ENCODE assay signal across 19 cellular contexts in genomic region chrX:136157187-136157586, GRCh38. TPM values are rescaled to one million over a fixed set of nuclear protein-coding genes. Genes with fewer than 3 reads are reported as not detected.
DNase-seq lines count a peak whose midpoint lies in the region; ATAC-seq and TF ChIP-seq lines count a peak whose summit lies in the region.
"Had no signal": no experiment of that assay in that cellular context is flagged by ENCODE, and none has a peak within 500 bp of the region (broad histone marks: within the 10 kb centered on the region; RNA-seq: fewer than 3 reads in every experiment).

No MANE protein-coding gene starts in this region.

- H3K27me3 ChIP-seq in fibroblast of lung (ENCODE audit: control insufficient read depth, insufficient read depth, low read length) (no peaks in the 10 kb centered on the region), tibial artery (no peaks in the 10 kb centered on the region)

- H3K4me2 ChIP-seq in fibroblast of lung (ENCODE audit: extremely low read depth, insufficient read depth, low read length) = peak overlapping the region; percentile 54
- H3K4me2 ChIP-seq: KMS-11, smooth muscle cell had no signal

- H3K27ac ChIP-seq in fibroblast of lung (ENCODE audit: insufficient read depth, low read length) (no peak overlapping the region), tibial artery (peak overlapping the region; percentile 69 to 98)
- H3K27ac ChIP-seq: HL-60, KMS-11 had no signal

- H3K9me3 ChIP-seq in fibroblast of lung (ENCODE audit: control insufficient read depth, insufficient read depth, low read depth, low read length) (no peaks in the 10 kb centered on the region), tibial artery (no peaks in the 10 kb centered on the region)

- H3K4me1 ChIP-seq in fibroblast of lung (ENCODE audit: control insufficient read depth, extremely low read depth, insufficient read depth, low read length) (peaks cover 5% of the 10 kb centered on the region), tibial artery (peaks cover 0 to 92% (median 6%) of the 10 kb centered on the region in 4 donors)

- peak overlapping the region in 2 of 4 experiments; percentile 11 to 27 for H3K4me3 ChIP-seq in fibroblast of lung (replicated peaks in 1 of 4; ENCODE audit: control extremely low read depth in 1 of 4, insufficient read depth in 1 of 4, low read depth in 3 of 4, low read length in 4 of 4)
- peak overlapping the region in 1 of 2 donors; percentile 9 for H3K4me3 ChIP-seq in tibial artery
- H3K4me3 ChIP-seq: smooth muscle cell had no signal

- H2AFZ ChIP-seq in fibroblast of lung (ENCODE audit: low read length) = no peak overlapping the region

- no peak for ATAC-seq in stimulated activated naive CD8-positive, alpha-beta T cell treated with anti-CD3 and anti-CD28 coated beads, Interleukin-15, Interleukin-2, amounts not matched to agents 100 U/mL and 50 U/mL, for 24 hours
- ATAC-seq in HG03342 (IDR thresholded peaks at IDR 0.05; ENCODE audit: unreplicated experiment) = no peak
- ATAC-seq: activated T-cell treated with anti-CD3 and anti-CD28 coated beads, Interleukin-2, amount 50 U/mL, for 72 hours had no signal

- peaks cover 10% of the 10 kb centered on the region for H3K79me2 ChIP-seq in fibroblast of lung (ENCODE audit: control insufficient read depth, insufficient read depth, low read length)

- no peak overlapping the region for H3K9ac ChIP-seq in fibroblast of lung (ENCODE audit: insufficient read depth, low read length)
- H3K9ac ChIP-seq: KMS-11 had no signal

- intact Hi-C loops in tibial artery (cut with DNase I; ENCODE audit: low total_unique reads) = no loop called here

- peak; percentile 16 for DNase-seq in SIG-M5 treated with dmso at 0.1 percent for 504 hours (lab: John Stamatoyannopoulos, UW; ENCODE audit: unreplicated experiment)
- DNase-seq in SIG-M5 (lab: John Stamatoyannopoulos, UW) = no peak
- peak; percentile 7 for DNase-seq in NOMO-1 treated with dmso at 0.1 percent for 144 hours (lab: John Stamatoyannopoulos, UW; ENCODE audit: unreplicated experiment)
- DNase-seq in fibroblast of lung (ENCODE audit: low read depth in 2 of 2) = peak in 1 of 2 donors; percentile 42
- no peak for DNase-seq in tibial artery
- DNase-seq in stimulated activated naive CD8-positive, alpha-beta T cell treated with anti-CD3 and anti-CD28 coated beads, Interleukin-15, Interleukin-2, amounts not matched to agents 100 U/mL and 50 U/mL, for 24 hours = no peak
- no peak for DNase-seq in activated T-cell treated with anti-CD3 and anti-CD28 coated beads for 4 hours
- DNase-seq: 8988T; activated CD4-positive, alpha-beta T cell treated with anti-CD3 and anti-CD28 coated beads, Interleukin-2, amount 10 ng/mL, durations not matched to agents 7 days and 5 days; activated T-cell treated with anti-CD3 and anti-CD28 coated beads, Interleukin-2, amount 50 U/mL, for 72 hours; CD4-positive, alpha-beta T cell; EL; NCI-H2029 treated with DMSO at 0.1 percent for 48 hours; NCI-H748 treated with DMSO at 0.1 percent for 48 hours; Right ventricle myocardium superior had no signal

- H4K20me1 ChIP-seq in fibroblast of lung (ENCODE audit: control insufficient read depth, extremely low read depth, insufficient read depth, low read length) = no peaks in the 10 kb centered on the region

- no peak for TF ChIP-seq CTCF in fibroblast of lung (conservative IDR thresholded peaks at IDR 0.05 in 1 of 2, IDR thresholded peaks at IDR 0.05 in 1 of 2; ENCODE audit: low read depth in 1 of 2, low read length in 2 of 2)
- no peak for TF ChIP-seq CTCF in tibial artery (IDR thresholded peaks at IDR 0.05)

- H3K36me3 ChIP-seq in fibroblast of lung (ENCODE audit: control insufficient read depth, insufficient read depth, low read length) (no peaks in the 10 kb centered on the region), tibial artery (no peaks in the 10 kb centered on the region)

RNA-seq across cellular contexts. Expression of gene FHL1, which starts 9.9 kb away (rescaled TPM):
- 127 and 180 TPM in 2 replicates for total RNA-seq in fibroblast of lung
- 311 and 627 TPM in 2 replicates for polyA plus RNA-seq in fibroblast of lung
- 171 and 314 TPM in 2 replicates for polyA plus RNA-seq in fibroblast of lung (2012)
- 227 and 451 TPM in 2 replicates for polyA minus RNA-seq in fibroblast of lung (ENCODE audit: low replicate concordance)

Comparison
In these comparisons a context has a peak if more than half of its experiments do, and no peak if none do; other contexts are left out.
1. DNase-seq: peak in SIG-M5 treated with dmso at 0.1 percent for 504 hours (single experiment) and NOMO-1 treated with dmso at 0.1 percent for 144 hours (single experiment); none in SIG-M5 (single experiment), tibial artery (0 of 2), stimulated activated naive CD8-positive, alpha-beta T cell treated with anti-CD3 and anti-CD28 coated beads, Interleukin-15, Interleukin-2, amounts not matched to agents 100 U/mL and 50 U/mL, for 24 hours (single experiment) and activated T-cell treated with anti-CD3 and anti-CD28 coated beads for 4 hours (single experiment).